27 cellular contexts compared by ENCODE assay signal in genomic region chr6:273441-274111, GRCh38. TPM values are rescaled to one million over a fixed set of nuclear protein-coding genes. Genes with fewer than 3 reads are reported as not detected.
DNase-seq lines count a peak whose midpoint lies in the region; ATAC-seq and TF ChIP-seq lines count a peak whose summit lies in the region.
"Had no signal": no experiment of that assay in that cellular context is flagged by ENCODE, and none has a peak within 500 bp of the region (broad histone marks: within the 10 kb centered on the region; RNA-seq: fewer than 3 reads in every experiment).

No MANE protein-coding gene starts in this region.

- H3K23ac ChIP-seq in mesenchymal stem cell (ENCODE audit: low read length in 2 of 2): no peak overlapping the region

- no peak for TF ChIP-seq CTCF in cardiac fibroblast (IDR thresholded peaks at IDR 0.05; ENCODE audit: low read depth, low read length)

- no peak for DNase-seq in Right ventricle myocardium inferior (ENCODE audit: missing footprints)
- DNase-seq in cardiac septum (ENCODE audit: low spot score): no peak
- DNase-seq in cardiac fibroblast (ENCODE audit: low read depth in 2 of 2): peak; percentile 20 to 55
- DNase-seq in fibroblast of the conjunctiva (ENCODE audit: low read depth): peak; percentile 38
- no peak for DNase-seq in NCI-H774 (lab: John Stamatoyannopoulos, UW)
- DNase-seq in mesenchymal stem cell: no peak
- no peak for DNase-seq in NCI-H1092 treated with DMSO at 0.1 percent for 48 hours (lab: John Stamatoyannopoulos, UW)
- DNase-seq: 8988T; activated T-cell treated with anti-CD3 and anti-CD28 coated beads for 4 hours; AML-193; aorta; CD8-positive, alpha-beta T cell; Kasumi-1; MV-4-11; naive thymus-derived CD8-positive, alpha-beta T cell; NCI-H187; NCI-H2171 treated with DMSO at 0.1 percent for 48 hours; NCI-H524 treated with DMSO at 0.1 percent for 48 hours; NK-92 treated with Interleukin-12 subunit alpha and Interleukin-12 subunit beta, amount 100 ng/mL, for 24 hours; occipital lobe; PC-3; stimulated activated CD4-positive, alpha-beta T cell treated with anti-CD3 and anti-CD28 coated beads, Interleukin-12 subunit alpha, Interleukin-12 subunit beta, amount 100 ng/mL, for 4 hours; stimulated activated CD4-positive, alpha-beta T cell treated with anti-CD3 and anti-CD28 coated beads, Interleukin-4, amount 100 ng/mL, for 1 hour; substantia nigra had no signal

- H3K36me3 ChIP-seq in subcutaneous abdominal adipose tissue (ENCODE audit: control insufficient read depth in 5 of 5, insufficient read depth in 5 of 5, low read length in 5 of 5): no peaks in the 10 kb centered on the region
- H3K36me3 ChIP-seq in mesenchymal stem cell (ENCODE audit: control insufficient read depth in 1 of 2, insufficient read depth in 2 of 2, low read depth in 1 of 2, low read length in 2 of 2): no peaks in the 10 kb centered on the region

- no peaks in the 10 kb centered on the region for H3K79me1 ChIP-seq in mesenchymal stem cell (replicated peaks; ENCODE audit: low read length, poor library complexity, severe bottlenecking)

- intact Hi-C loops in Right ventricle myocardium inferior (cut with DNase I): no loop called here
- intact Hi-C loops in cardiac septum (cut with DNase I): no loop called here

- H3K9me3 ChIP-seq in subcutaneous abdominal adipose tissue (ENCODE audit: control insufficient read depth in 5 of 5, low read length in 5 of 5): no peaks in the 10 kb centered on the region
- H3K9me3 ChIP-seq in mesenchymal stem cell (ENCODE audit: control insufficient read depth, low read length): no peaks in the 10 kb centered on the region

- H2AK5ac ChIP-seq in mesenchymal stem cell (ENCODE audit: low read length, severe bottlenecking): no peak overlapping the region

- no peak overlapping the region for H2BK5ac ChIP-seq in mesenchymal stem cell (ENCODE audit: low read depth, low read length, poor library complexity, severe bottlenecking)

- H3K27me3 ChIP-seq in subcutaneous abdominal adipose tissue (ENCODE audit: control insufficient read depth in 5 of 5, insufficient read depth in 4 of 5, low read length in 5 of 5): no peaks in the 10 kb centered on the region
- H3K27me3 ChIP-seq in mesenchymal stem cell (ENCODE audit: control insufficient read depth in 1 of 2, insufficient read depth in 1 of 2, low read length in 2 of 2): peaks cover 0 to 4% of the 10 kb centered on the region in 2 experiments
- H3K27me3 ChIP-seq: hepatocyte had no signal

- no peak overlapping the region for H4K91ac ChIP-seq in mesenchymal stem cell (ENCODE audit: low read length)

- H3K14ac ChIP-seq in mesenchymal stem cell (ENCODE audit: low read length in 2 of 2): no peak overlapping the region

- H3K18ac ChIP-seq in mesenchymal stem cell (ENCODE audit: low read depth in 1 of 2, low read length in 2 of 2): no peak overlapping the region

- peak overlapping the region; percentile 65 for H3K27ac ChIP-seq in subcutaneous abdominal adipose tissue (ENCODE audit: low read depth, low read length)
- H3K27ac ChIP-seq in mesenchymal stem cell (ENCODE audit: low read length, poor library complexity, severe bottlenecking): no peak overlapping the region
- H3K27ac ChIP-seq: hepatocyte, HL-60 had no signal

- H3K4ac ChIP-seq in mesenchymal stem cell (ENCODE audit: low read depth in 1 of 2, low read length in 2 of 2): no peak overlapping the region

- peaks cover 0 to 11% (median 7%) of the 10 kb centered on the region in 5 donors for H3K4me1 ChIP-seq in subcutaneous abdominal adipose tissue (ENCODE audit: control insufficient read depth in 5 of 5, insufficient read depth in 5 of 5, low read length in 5 of 5)
- H3K4me1 ChIP-seq in mesenchymal stem cell (ENCODE audit: control insufficient read depth, insufficient read depth, low read depth, low read length): no peaks in the 10 kb centered on the region

- ATAC-seq in Right ventricle myocardium inferior: peak; percentile 54
- ATAC-seq: CD8-positive, alpha-beta T cell; naive thymus-derived CD8-positive, alpha-beta T cell; PC-3 had no signal

- 38% methylated on average over 2 of the region's 2 CpGs for WGBS in mesenchymal stem cell

- H2BK15ac ChIP-seq in mesenchymal stem cell (ENCODE audit: low read depth, poor library complexity, severe bottlenecking): no peak overlapping the region

- H3K4me3 ChIP-seq in cardiac fibroblast (replicated peaks in 1 of 2; ENCODE audit: low read depth in 2 of 2, low read length in 2 of 2) (no peak overlapping the region), subcutaneous abdominal adipose tissue (ENCODE audit: low read depth in 1 of 5, low read length in 5 of 5) (no peak overlapping the region), mesenchymal stem cell (ENCODE audit: insufficient read depth in 1 of 2, low read depth in 1 of 2, low read length in 2 of 2) (no peak overlapping the region)
- H3K4me3 ChIP-seq: hepatocyte had no signal

- H2BK12ac ChIP-seq in mesenchymal stem cell (ENCODE audit: low read length in 2 of 2): no peak overlapping the region

- no peak overlapping the region for H3K4me2 ChIP-seq in mesenchymal stem cell (ENCODE audit: low read length, poor library complexity, severe bottlenecking)
- H3K4me2 ChIP-seq: hepatocyte had no signal

- H2AFZ ChIP-seq in mesenchymal stem cell (ENCODE audit: low read depth, low read length): no peak overlapping the region
- H2AFZ ChIP-seq: hepatocyte had no signal

- H4K8ac ChIP-seq in mesenchymal stem cell (ENCODE audit: low read length): no peak overlapping the region

- H3K9ac ChIP-seq in subcutaneous abdominal adipose tissue (ENCODE audit: low read length in 5 of 5) (peak overlapping the region in 1 of 5 donors; percentile 11), mesenchymal stem cell (ENCODE audit: low read length) (no peak overlapping the region)

- no peak overlapping the region for H2BK120ac ChIP-seq in mesenchymal stem cell (ENCODE audit: low read depth, low read length)

RNA-seq across cellular contexts. Expression of gene DUSP22, which starts 18.7 kb away (rescaled TPM):
- total RNA-seq in Right ventricle myocardium inferior: 50.0 TPM
- 49.2 TPM for total RNA-seq in cardiac septum
- 27.0 TPM for polyA plus RNA-seq in mesenchymal stem cell (2013, experiment 1 of 2)
- polyA plus RNA-seq in mesenchymal stem cell (2013, experiment 2 of 2): 27.3 TPM

Comparison
In these comparisons a context has a peak if more than half of its experiments do, and no peak if none do; other contexts are left out.
1. DNase-seq: peak in cardiac fibroblast (2 of 2) and fibroblast of the conjunctiva (single experiment); none in Right ventricle myocardium inferior (single experiment), cardiac septum (single experiment), NCI-H774 (single experiment), mesenchymal stem cell (single experiment) and NCI-H1092 treated with DMSO at 0.1 percent for 48 hours (single experiment).